Comparison of ENCODE assay signal across 25 cellular contexts in genomic region chr16:1667271-1667670, GRCh38. TPM values are rescaled to one million over a fixed set of nuclear protein-coding genes. Genes with fewer than 3 reads are reported as not detected.
DNase-seq lines count a peak whose midpoint lies in the region; ATAC-seq, FAIRE-seq and TF ChIP-seq lines count a peak whose summit lies in the region.
"Had no signal": no experiment of that assay in that cellular context is flagged by ENCODE, and none has a peak within 500 bp of the region (broad histone marks: within the 10 kb centered on the region; RNA-seq: fewer than 3 reads in every experiment).

No MANE protein-coding gene starts in this region.

- H3K4me1 ChIP-seq in heart right ventricle: no peaks in the 10 kb centered on the region
- H3K4me1 ChIP-seq: BLaER1 treated with 17β-estradiol and CSF1 and Interleukin-3, amounts not matched to agents 10 nM and 100 nM; SJCRH30 had no signal

- H3K27me3 ChIP-seq in heart right ventricle (no peaks in the 10 kb centered on the region), bronchial epithelial cell (ENCODE audit: control insufficient read depth, insufficient read depth, low read length) (no peaks in the 10 kb centered on the region)
- H3K27me3 ChIP-seq: BLaER1 treated with 17β-estradiol and CSF1 and Interleukin-3, amounts not matched to agents 10 nM and 100 nM; SJCRH30 had no signal

- no peak for FAIRE-seq in bronchial epithelial cell (lab: Jason Lieb, UNC)
- FAIRE-seq: D721Med, GM18507 had no signal

- H3K36me3 ChIP-seq in heart right ventricle: peaks cover 10 to 100% (median 92%) of the 10 kb centered on the region in 9 donors
- peaks cover 52% of the 10 kb centered on the region for H3K36me3 ChIP-seq in bronchial epithelial cell (ENCODE audit: control insufficient read depth, insufficient read depth, low read length)

- 89 to 94% methylated on average over 8 of the region's 8 CpGs for whole genome bisulfite sequencing in heart right ventricle, 2 donors

- no peaks in the 10 kb centered on the region for H3K9me3 ChIP-seq in heart right ventricle
- H3K9me3 ChIP-seq: BLaER1 treated with 17β-estradiol and CSF1 and Interleukin-3, amounts not matched to agents 10 nM and 100 nM; SJCRH30 had no signal

- no peak overlapping the region for H3K27ac ChIP-seq in heart right ventricle
- H3K27ac ChIP-seq: BLaER1 treated with 17β-estradiol and CSF1 and Interleukin-3, amounts not matched to agents 10 nM and 100 nM; SJCRH30 had no signal

- DNase-seq in Right ventricle myocardium superior (peak; percentile 22), heart right ventricle (no peak), bronchial epithelial cell (ENCODE audit: low read depth) (no peak), left lobe of liver (ENCODE audit: low spot score) (no peak)
- no peak for DNase-seq in activated naive CD4-positive, alpha-beta T cell (lab: John Stamatoyannopoulos, UW)
- DNase-seq: AML-193; CD4-positive, alpha-beta T cell; DMS53; H9; MV-4-11; NCI-H1105; NCI-H1436 treated with DMSO at 0.1 percent for 48 hours; NCI-H187 treated with DMSO at 0.1 percent for 48 hours; NCI-H2107; NCI-H226; NCI-H510A; NCI-H69; SJCRH30 had no signal

- intact Hi-C loops in Right ventricle myocardium superior (cut with DNase I): no loop called here
- intact Hi-C loops in heart right ventricle (cut with DNase I): no loop called here

- ATAC-seq in Right ventricle myocardium superior (ENCODE audit: poor library complexity) (no peak), heart right ventricle (no peak), left lobe of liver (peak; percentile 26), GM19455 (IDR thresholded peaks at IDR 0.05; ENCODE audit: unreplicated experiment) (no peak), GM19035 (IDR thresholded peaks at IDR 0.05; ENCODE audit: unreplicated experiment) (no peak)
- ATAC-seq: GM23338, SK-N-SH treated with all-trans-retinoic acid at 6 μM for 48 hours had no signal

- TF ChIP-seq CTCF in heart right ventricle (IDR thresholded peaks at IDR 0.05): no peak
- peak; percentile 7 for TF ChIP-seq CTCF in bronchial epithelial cell (IDR thresholded peaks at IDR 0.05; ENCODE audit: insufficient read depth, low read length, severe bottlenecking)

- H3K4me3 ChIP-seq in heart right ventricle: no peak overlapping the region
- H3K4me3 ChIP-seq in bronchial epithelial cell (ENCODE audit: low read depth, low read length): no peak overlapping the region
- H3K4me3 ChIP-seq: BLaER1 treated with 17β-estradiol and CSF1 and Interleukin-3, amounts not matched to agents 10 nM and 100 nM; GM23338; SJCRH30 had no signal

RNA-seq across cellular contexts. Expression of gene JPT2, which starts 10.8 kb away (rescaled TPM):
- total RNA-seq in Right ventricle myocardium superior (30.6 TPM), heart right ventricle (10 to 100 TPM; 20.2 to 57.5 (median 32.2) TPM), bronchial epithelial cell (55.0 and 59.2 TPM in 2 replicates), left lobe of liver (33.1 TPM)
- polyA plus RNA-seq in heart right ventricle: 10 to 100 TPM; 10.0 to 38.1 TPM

RNA-seq across cellular contexts. Expression of gene MAPK8IP3, which starts 38.7 kb away (rescaled TPM):
- 61.4 TPM for total RNA-seq in Right ventricle myocardium superior
- 10 to 100 TPM; 61.3 to 96.0 (median 71.7) TPM for total RNA-seq in heart right ventricle
- 100 to 1,000 TPM in 1 of 2 donors, 10 to 100 TPM in 1; 31.2 to 126 TPM for polyA plus RNA-seq in heart right ventricle
- 24.5 and 28.7 TPM in 2 replicates for total RNA-seq in bronchial epithelial cell
- total RNA-seq in left lobe of liver: 30.6 TPM

RNA-seq across cellular contexts. Expression of gene CRAMP1, which starts 55.1 kb away (rescaled TPM):
- total RNA-seq in Right ventricle myocardium superior: 10.0 TPM
- total RNA-seq in heart right ventricle: 10 to 100 TPM in 8 of 10 donors, 1 to 10 TPM in 2; 9.5 to 13.8 (median 10.7) TPM
- polyA plus RNA-seq in heart right ventricle: 10 to 100 TPM in 1 of 2 donors, 1 to 10 TPM in 1; 3.2 to 10.0 TPM
- total RNA-seq in bronchial epithelial cell: 3.9 and 5.0 TPM in 2 replicates
- total RNA-seq in left lobe of liver: 6.9 TPM

RNA-seq across cellular contexts. Expression of gene IFT140, which starts 55.4 kb away (rescaled TPM):
- total RNA-seq in Right ventricle myocardium superior (8.4 TPM), heart right ventricle (10 to 100 TPM in 2 of 10 donors, 1 to 10 TPM in 8; 4.7 to 11.9 (median 8.0) TPM), bronchial epithelial cell (10.8 and 12.4 TPM in 2 replicates), left lobe of liver (5.8 TPM)
- 1 to 10 TPM; 6.8 to 9.2 TPM for polyA plus RNA-seq in heart right ventricle
